In genomic region chr11:61828379-61828628, GRCh38 we compare ENCODE assay signal across 8 cellular contexts. TPM values are rescaled to one million over a fixed set of nuclear protein-coding genes. Genes with fewer than 3 reads are reported as not detected.
DNase-seq lines count a peak whose midpoint lies in the region; ATAC-seq, FAIRE-seq and TF ChIP-seq lines count a peak whose summit lies in the region.

No MANE protein-coding gene starts in this region.

- peak overlapping the region; percentile 43 for H3K27ac ChIP-seq in naive thymus-derived CD4-positive, alpha-beta T cell (ENCODE audit: low read depth, low read length)

- TF ChIP-seq CTCF in BJ (IDR thresholded peaks at IDR 0.05; ENCODE audit: insufficient read depth, low read depth, low read length) (no peak), chondrocyte (IDR thresholded peaks at IDR 0.05) (no peak)

- peak overlapping the region; percentile 93 for H3K27ac Mint-ChIP-seq in chondrocyte (ENCODE audit: unreplicated experiment)
- H3K27ac Mint-ChIP-seq in naive thymus-derived CD4-positive, alpha-beta T cell = peak overlapping the region in 2 of 9 donors; percentile 81 to 93

- peak overlapping the region; percentile 82 for H3K4me3 ChIP-seq in BJ (ENCODE audit: low read depth, low read length)
- peak overlapping the region; percentile 64 for H3K4me3 ChIP-seq in naive thymus-derived CD4-positive, alpha-beta T cell (ENCODE audit: low read length)

- H3K9me3 Mint-ChIP-seq in chondrocyte (ENCODE audit: low read depth) = no peaks in the 10 kb centered on the region
- H3K9me3 Mint-ChIP-seq in naive thymus-derived CD4-positive, alpha-beta T cell = peaks cover 0 to 3% (median 0%) of the 10 kb centered on the region in 11 donors

- H3K27me3 Mint-ChIP-seq in chondrocyte (ENCODE audit: low read depth) = no peaks in the 10 kb centered on the region
- H3K27me3 Mint-ChIP-seq in naive thymus-derived CD4-positive, alpha-beta T cell = peaks cover 0 to 41% (median 25%) of the 10 kb centered on the region in 5 donors

- FAIRE-seq in RCC 7860 (lab: Jason Lieb, UNC) = no peak

- DNase-seq in BJ (ENCODE audit: low read depth) (no peak), chondrocyte (ENCODE audit: low spot score) (no peak), sciatic nerve (ENCODE audit: low spot score) (no peak), DMS153 (lab: John Stamatoyannopoulos, UW) (no peak), DMS53 treated with DMSO at 0.1 percent for 48 hours (lab: John Stamatoyannopoulos, UW; ENCODE audit: unreplicated experiment) (no peak), RCC 7860 (ENCODE audit: low spot score) (no peak)
- no peak for DNase-seq in naive thymus-derived CD4-positive, alpha-beta T cell

- peaks cover 5 to 11% of the 10 kb centered on the region in 2 donors for H3K4me1 ChIP-seq in naive thymus-derived CD4-positive, alpha-beta T cell (ENCODE audit: control insufficient read depth in 2 of 2, insufficient read depth in 2 of 2, low read length in 2 of 2)

- peak overlapping the region; percentile 90 for H3K4me3 Mint-ChIP-seq in chondrocyte (ENCODE audit: unreplicated experiment)
- peak overlapping the region; percentile 77 to 91 (median 84) for H3K4me3 Mint-ChIP-seq in naive thymus-derived CD4-positive, alpha-beta T cell

- CTCF ChIA-PET in BJ (lab: Yijun Ruan, JAX) = interaction anchor here (0.7 to 4.8 kb wide), 10 partner anchors 8 to 279 kb away, joined by 3 to 22 read pairs (median 4); partner anchors contain the start of genes FADS1 and FADS3
- CTCF ChIA-PET in naive thymus-derived CD4-positive, alpha-beta T cell (lab: Charles Lee) = interaction anchor here (1.3 kb wide), 1 partner anchor 10 kb away, joined by 3 read pairs; no protein-coding TSS in a partner anchor

- no peaks in the 10 kb centered on the region for H3K9me3 ChIP-seq in naive thymus-derived CD4-positive, alpha-beta T cell (ENCODE audit: control insufficient read depth in 2 of 3, low read length in 3 of 3)

- POLR2A ChIA-PET in BJ (lab: Charles Lee) = interaction anchor here (1.0 kb wide), 1 partner anchor 13 kb away, joined by 7 read pairs; no protein-coding TSS in a partner anchor
- POLR2A ChIA-PET in naive thymus-derived CD4-positive, alpha-beta T cell (lab: Charles Lee) = no interaction called here

- ATAC-seq in HG02970 (IDR thresholded peaks at IDR 0.05; ENCODE audit: low FRiP score, unreplicated experiment) = peak; percentile 13
- ATAC-seq in naive thymus-derived CD4-positive, alpha-beta T cell = no peak
- ATAC-seq in sciatic nerve = no peak

- intact Hi-C loops in naive thymus-derived CD4-positive, alpha-beta T cell (cut with micrococcal nuclease) = loop anchor here (1.0 to 5.0 kb wide), 2 partner anchors 36 to 64 kb away; partner anchors contain the start of genes FEN1 (in 2 of the 2), TMEM258 (in 2 of the 2) and FADS3 (in 1 of the 2)
- intact Hi-C loops in sciatic nerve (cut with DNase I) = no loop called here

- H3K36me3 ChIP-seq in BJ (ENCODE audit: control insufficient read depth, insufficient read depth, low read length) = peaks cover 2% of the 10 kb centered on the region; the same call in 1 of the 2 replicates
- H3K36me3 ChIP-seq in naive thymus-derived CD4-positive, alpha-beta T cell (ENCODE audit: control insufficient read depth in 2 of 3, insufficient read depth in 3 of 3, low read length in 3 of 3) = no peaks in the 10 kb centered on the region

- no peaks in the 10 kb centered on the region for H3K27me3 ChIP-seq in BJ (ENCODE audit: control insufficient read depth, insufficient read depth, low read length)
- no peaks in the 10 kb centered on the region for H3K27me3 ChIP-seq in naive thymus-derived CD4-positive, alpha-beta T cell (ENCODE audit: control insufficient read depth in 2 of 2, insufficient read depth in 2 of 2, low read length in 2 of 2)

- H3K36me3 Mint-ChIP-seq in chondrocyte (ENCODE audit: low read depth) = no peaks in the 10 kb centered on the region
- H3K36me3 Mint-ChIP-seq in naive thymus-derived CD4-positive, alpha-beta T cell = peaks cover 0 to 12% (median 3%) of the 10 kb centered on the region in 5 donors

- H3K4me1 Mint-ChIP-seq in chondrocyte (ENCODE audit: low read depth) = peaks cover 46% of the 10 kb centered on the region
- H3K4me1 Mint-ChIP-seq in naive thymus-derived CD4-positive, alpha-beta T cell = peaks cover 12 to 56% (median 22%) of the 10 kb centered on the region in 7 donors

RNA-seq across cellular contexts. Expression of gene FADS2, which starts 0.2 kb away (rescaled TPM):
- polyA plus RNA-seq in BJ (2011; rRNA removed) = 181 and 327 TPM in 2 replicates
- polyA minus RNA-seq in BJ (2011; rRNA and poly(A)+ RNA removed) = 242 and 419 TPM in 2 replicates
- 202 to 315 TPM (median 297 TPM) in 3 replicates for total RNA-seq in chondrocyte
- 100 to 1,000 TPM in 1 of 5 experiments, 10 to 100 TPM in 1, 1 to 10 TPM in 1, under 1 TPM in 2; 0.19 to 192 (median 2.1) TPM for total RNA-seq in naive thymus-derived CD4-positive, alpha-beta T cell
- 10 to 100 TPM in 1 of 2 donors, under 1 TPM in 1; 0.32 to 14.2 TPM for polyA plus RNA-seq in naive thymus-derived CD4-positive, alpha-beta T cell
- total RNA-seq in sciatic nerve = 140 TPM

RNA-seq across cellular contexts. Expression of gene FADS1, which starts 11.5 kb away (rescaled TPM):
- polyA plus RNA-seq in BJ (2011; rRNA removed) = 48.1 and 58.0 TPM in 2 replicates
- polyA minus RNA-seq in BJ (2011; rRNA and poly(A)+ RNA removed) = 38.7 and 87.4 TPM in 2 replicates
- total RNA-seq in chondrocyte = 72.6 to 95.5 TPM (median 74.6 TPM) in 3 replicates
- 10 to 100 TPM in 2 of 5 experiments, 1 to 10 TPM in 1, under 1 TPM in 2; 0.62 to 52.1 (median 2.3) TPM for total RNA-seq in naive thymus-derived CD4-positive, alpha-beta T cell
- 1 to 10 TPM in 1 of 2 donors, not detected in 1; 2.9 TPM for polyA plus RNA-seq in naive thymus-derived CD4-positive, alpha-beta T cell
- 99.3 TPM for total RNA-seq in sciatic nerve

RNA-seq across cellular contexts. Expression of gene FEN1, which starts 35.6 kb away (rescaled TPM):
- polyA plus RNA-seq in BJ (2011; rRNA removed) = 11.7 and 13.2 TPM in 2 replicates
- polyA minus RNA-seq in BJ (2011; rRNA and poly(A)+ RNA removed) = 12.0 and 16.4 TPM in 2 replicates
- 12.6 to 27.1 TPM (median 13.2 TPM) in 3 replicates for total RNA-seq in chondrocyte
- 100 to 1,000 TPM in 1 of 5 experiments, 10 to 100 TPM in 1, 1 to 10 TPM in 3; 7.6 to 101 (median 7.9) TPM for total RNA-seq in naive thymus-derived CD4-positive, alpha-beta T cell
- 10 to 100 TPM; 10.3 to 17.7 TPM for polyA plus RNA-seq in naive thymus-derived CD4-positive, alpha-beta T cell
- 3.7 TPM for total RNA-seq in sciatic nerve

RNA-seq across cellular contexts. Expression of gene TMEM258, which starts 35.9 kb away (rescaled TPM):
- 371 and 399 TPM in 2 replicates for polyA plus RNA-seq in BJ (2011; rRNA removed)
- 72.7 and 128 TPM in 2 replicates for polyA minus RNA-seq in BJ (2011; rRNA and poly(A)+ RNA removed)
- total RNA-seq in chondrocyte (103 to 133 TPM (median 106 TPM) in 3 replicates), sciatic nerve (96.6 TPM)
- 100 to 1,000 TPM in 1 of 5 experiments, 10 to 100 TPM in 4; 58.4 to 182 (median 83.3) TPM for total RNA-seq in naive thymus-derived CD4-positive, alpha-beta T cell
- 100 to 1,000 TPM; 149 to 229 TPM for polyA plus RNA-seq in naive thymus-derived CD4-positive, alpha-beta T cell
